21 cellular contexts compared by ENCODE assay signal in the genomic region with DNA sequence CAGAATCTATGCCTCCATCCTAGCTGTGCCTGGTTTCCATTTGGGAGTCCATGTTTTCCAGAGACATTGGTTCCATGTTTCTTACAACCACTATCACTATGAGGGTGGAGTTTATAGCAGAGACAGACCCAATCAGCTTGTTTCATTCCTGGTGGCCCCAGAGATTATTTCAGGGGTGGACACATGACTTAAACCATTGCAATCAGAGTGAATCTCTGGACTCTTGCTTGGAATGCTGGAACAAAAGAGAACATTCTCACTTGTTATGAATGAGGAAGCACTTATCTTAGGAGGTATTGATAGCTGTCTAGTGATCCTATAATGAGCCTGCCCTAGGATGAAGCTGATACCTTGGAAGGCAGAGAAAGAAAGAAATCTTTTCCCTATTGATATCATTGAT.
"Had no signal": no experiment of that assay in that cellular context is flagged by ENCODE, and none has a peak within 500 bp of the region (broad histone marks: within the 10 kb centered on the region; RNA-seq: fewer than 3 reads in every experiment).

No MANE protein-coding gene starts in this region.

- ATAC-seq: stimulated activated effector memory CD8-positive, alpha-beta T cell treated with anti-CD3 and anti-CD28 coated beads, Interleukin-12 subunit alpha, Interleukin-12 subunit beta, amount 100 ng/mL, for 72 hours; stimulated activated memory B cell treated with anti-CD40 and anti-IgM and Interleukin-4, amounts not matched to agents 10 μg/mL and 1 μg/mL and 100 μg/mL, for 72 hours; stimulated activated naive B cell treated with anti-CD40 and anti-IgM and Interleukin-4, amounts not matched to agents 10 μg/mL and 1 μg/mL and 100 μg/mL, for 72 hours; stimulated activated naive CD8-positive, alpha-beta T cell treated with anti-CD3 and anti-CD28 coated beads, Interleukin-15, amount 100 ng/mL, for 72 hours; stimulated activated naive CD8-positive, alpha-beta T cell treated with anti-CD3 and anti-CD28 coated beads, Interleukin-15, Interleukin-2, amounts not matched to agents 100 U/mL and 50 U/mL, for 24 hours; upper lobe of right lung had no signal

- DNase-seq: stimulated activated CD4-positive, alpha-beta T cell treated with anti-CD3 and anti-CD28 coated beads, Interleukin-2, amount 100 ng/mL, for 48 hours; stimulated activated CD4-positive, alpha-beta T cell treated with anti-CD3 and anti-CD28 coated beads, Interleukin-4, amount 100 ng/mL, for 1 hour; stimulated activated CD4-positive, alpha-beta T cell treated with anti-CD3 and anti-CD28 coated beads, Interleukin-4, amount 100 ng/mL, for 24 hours; stimulated activated CD4-positive, alpha-beta T cell treated with anti-CD3 and anti-CD28 coated beads, Interleukin-4, amount 100 ng/mL, for 4 hours; stimulated activated CD8-positive, alpha-beta memory T cell treated with anti-CD3 and anti-CD28 coated beads, Interleukin-4, amount 100 ng/mL, for 48 hours; stimulated activated naive B cell treated with anti-CD40 and anti-IgM and Interleukin-4, amounts not matched to agents 10 μg/mL and 1 μg/mL and 100 μg/mL, for 72 hours; stimulated activated naive CD4-positive, alpha-beta T cell; stimulated activated naive CD4-positive, alpha-beta T cell treated with Interleukin-2 at 50 U/mL for 16 hours; stimulated activated naive CD8-positive, alpha-beta T cell treated with anti-CD3 and anti-CD28 coated beads, Interleukin-15, amount 100 ng/mL, for 72 hours; stimulated activated naive CD8-positive, alpha-beta T cell treated with anti-CD3 and anti-CD28 coated beads, Interleukin-15, Interleukin-2, amounts not matched to agents 100 U/mL and 50 U/mL, for 24 hours; stomach; substantia nigra; testis; thyroid gland; tibial artery; transverse colon; upper lobe of left lung; upper lobe of right lung; uterus had no signal
